1 cellular context compared by ENCODE assay signal in genomic region chrX:108199041-108199440, GRCh38.
TF ChIP-seq lines count a peak whose summit lies in the region.

No MANE protein-coding gene starts in this region.

TF ChIP-seq in A549, 52 proteins besides CTCF, POLR2A, EP300 and RAD21 (continued from another document):
- no peak for TF ChIP-seq BCL3 (IDR thresholded peaks at IDR 0.05)
- no peak for TF ChIP-seq TP53 (CRISPR knock-in tag; IDR thresholded peaks at IDR 0.05)
- no peak for TF ChIP-seq CHD2 (IDR thresholded peaks at IDR 0.05; ENCODE audit: low read length, partially characterized antibody)
- TF ChIP-seq KDM5A (IDR thresholded peaks at IDR 0.05) = no peak
- no peak for TF ChIP-seq GATA3 (IDR thresholded peaks at IDR 0.05; ENCODE audit: borderline replicate concordance)
- no peak for TF ChIP-seq HES2 (IDR thresholded peaks at IDR 0.05)
- no peak for TF ChIP-seq ZFP36 (IDR thresholded peaks at IDR 0.05; ENCODE audit: borderline replicate concordance, partially characterized antibody)
- no peak for TF ChIP-seq REST (IDR thresholded peaks at IDR 0.05)
- no peak for TF ChIP-seq ELK1 (IDR thresholded peaks at IDR 0.05; ENCODE audit: low read depth, low read length)
- TF ChIP-seq FOSL2 (IDR thresholded peaks at IDR 0.05) = no peak
- no peak for TF ChIP-seq FOSL2 (CRISPR knock-in tag; IDR thresholded peaks at IDR 0.05)
TF ChIP-seq in A549: peak in this region for 0.
